Comparison of ENCODE assay signal across 1 cellular context in genomic region chr7:136139392-136139791, GRCh38.
TF ChIP-seq lines count a peak whose summit lies in the region.

No MANE protein-coding gene starts in this region.

TF ChIP-seq in GM12878, 131 proteins besides CTCF, POLR2A, EP300 and RAD21 (continued from another document):
- TF ChIP-seq IRF5 (IDR thresholded peaks at IDR 0.05; ENCODE audit: borderline replicate concordance), result no peak
- TF ChIP-seq IRF4 (IDR thresholded peaks at IDR 0.05; ENCODE audit: low read depth, low read length), result no peak
- TF ChIP-seq IKZF2 (IDR thresholded peaks at IDR 0.05), result peak; percentile 37 to 38; a peak in 1 of 4 replicates
- no peak for TF ChIP-seq ZZZ3 (IDR thresholded peaks at IDR 0.05; ENCODE audit: control insufficient read depth, insufficient read length, low read depth)
- TF ChIP-seq ATF3 (IDR thresholded peaks at IDR 0.05; ENCODE audit: borderline replicate concordance, extremely low read depth, low read depth, low read length), result no peak
- no peak for TF ChIP-seq CBFB (IDR thresholded peaks at IDR 0.05; ENCODE audit: low read depth)
- TF ChIP-seq RUNX3 (IDR thresholded peaks at IDR 0.05; ENCODE audit: low read length), result no peak
- TF ChIP-seq SREBF1 (IDR thresholded peaks at IDR 0.05; ENCODE audit: low read length), result no peak
- TF ChIP-seq NR2F1 (conservative IDR thresholded peaks at IDR 0.05), result no peak
- no peak for TF ChIP-seq JUNB (IDR thresholded peaks at IDR 0.05)
- TF ChIP-seq MTA2 (IDR thresholded peaks at IDR 0.05; ENCODE audit: low read depth), result peak; percentile 81
- TF ChIP-seq SRF (IDR thresholded peaks at IDR 0.05; ENCODE audit: low read depth in 2 of 2, low read length in 2 of 2), result no peak
- no peak for TF ChIP-seq TAF1 (IDR thresholded peaks at IDR 0.05; ENCODE audit: borderline replicate concordance, low read depth, low read length)
- no peak for TF ChIP-seq BCL3 (IDR thresholded peaks at IDR 0.05; ENCODE audit: borderline replicate concordance, insufficient read depth, low read depth, low read length, poor library complexity, severe bottlenecking)
- TF ChIP-seq, protein P1, sequence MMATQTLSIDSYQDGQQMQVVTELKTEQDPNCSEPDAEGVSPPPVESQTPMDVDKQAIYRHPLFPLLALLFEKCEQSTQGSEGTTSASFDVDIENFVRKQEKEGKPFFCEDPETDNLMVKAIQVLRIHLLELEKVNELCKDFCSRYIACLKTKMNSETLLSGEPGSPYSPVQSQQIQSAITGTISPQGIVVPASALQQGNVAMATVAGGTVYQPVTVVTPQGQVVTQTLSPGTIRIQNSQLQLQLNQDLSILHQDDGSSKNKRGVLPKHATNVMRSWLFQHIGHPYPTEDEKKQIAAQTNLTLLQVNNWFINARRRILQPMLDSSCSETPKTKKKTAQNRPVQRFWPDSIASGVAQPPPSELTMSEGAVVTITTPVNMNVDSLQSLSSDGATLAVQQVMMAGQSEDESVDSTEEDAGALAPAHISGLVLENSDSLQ (IDR thresholded peaks at IDR 0.05), result peak; percentile 69
- 0 out of 2 replicates have a peak, but pooled peaks have one; percentile 45 for TF ChIP-seq ZNF24 (IDR thresholded peaks at IDR 0.05)
- no peak for TF ChIP-seq ZBED1 (IDR thresholded peaks at IDR 0.05; ENCODE audit: borderline replicate concordance)
